Comparison of ENCODE assay signal across 22 cellular contexts in the genomic region with DNA sequence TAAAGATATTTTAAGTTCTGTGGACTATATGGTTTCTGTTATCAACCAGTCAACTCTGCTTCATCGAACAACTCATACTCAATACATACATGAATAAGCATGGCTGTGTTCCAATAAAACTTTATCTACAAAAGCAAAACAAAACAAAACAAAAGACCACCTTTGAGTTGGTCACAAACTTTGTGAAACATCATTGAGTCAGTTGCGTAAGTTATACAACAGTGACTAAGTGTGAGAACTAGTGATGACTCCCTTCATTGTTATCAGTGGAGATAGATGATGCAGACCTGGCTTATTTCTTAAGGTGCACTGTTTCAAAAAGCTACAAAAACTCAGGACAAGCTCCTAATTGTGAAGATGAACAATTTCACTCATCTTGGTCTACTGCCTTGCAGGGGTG. TPM values are rescaled to one million over a fixed set of nuclear protein-coding genes. Genes with fewer than 3 reads are reported as not detected.
"Had no signal": no experiment of that assay in that cellular context is flagged by ENCODE, and none has a peak within 500 bp of the region (broad histone marks: within the 10 kb centered on the region; RNA-seq: fewer than 3 reads in every experiment).

No MANE protein-coding gene starts in this region.

- FAIRE-seq: small intestine had no signal

- H3K27me3 ChIP-seq: right atrium auricular region, vagina had no signal

- H3K4me3 ChIP-seq: hepatocyte, right atrium auricular region, tibial nerve, vagina had no signal

- ATAC-seq: activated CD8-positive, alpha-beta T cell treated with anti-CD3 and anti-CD28 coated beads, Interleukin-2, amount 10 ng/mL, durations not matched to agents 7 days and 5 days; effector memory CD8-positive, alpha-beta T cell; natural killer cell treated with Interleukin-12 subunit alpha and Interleukin-12 subunit beta and Interleukin-15 and Interleukin-18, amount 100 ng/mL, for 72 hours; WTC11 had no signal

- H3K27ac ChIP-seq: hepatocyte, right atrium auricular region, tibial nerve, vagina had no signal

- H2AFZ ChIP-seq: hepatocyte had no signal

- H3K4me2 ChIP-seq: hepatocyte had no signal

- H3K4me1 ChIP-seq: right atrium auricular region, vagina had no signal

- H3K9me3 ChIP-seq: right atrium auricular region, vagina had no signal

- DNase-seq: activated CD4-positive, alpha-beta T cell treated with anti-CD3 and anti-CD28 coated beads for 48 hours; activated CD8-positive, alpha-beta memory T cell treated with anti-CD3 and anti-CD28 coated beads, Interleukin-2, amount 50 U/mL, for 48 hours; activated CD8-positive, alpha-beta T cell treated with anti-CD3 and anti-CD28 coated beads, Interleukin-2, amount 10 ng/mL, durations not matched to agents 7 days and 5 days; activated gamma-delta T cell treated with Interleukin-2 at 50 U/mL for 16 hours; activated T-cell treated with anti-CD3 and anti-CD28 coated beads, Interleukin-2, amount 50 U/mL, for 72 hours; cerebellar nuclear complex; effector memory CD8-positive, alpha-beta T cell; erythroblast; posterior cingulate gyrus; small intestine; stimulated activated CD4-positive, alpha-beta T cell treated with anti-CD3 and anti-CD28 coated beads, Interleukin-4, amount 100 ng/mL, for 24 hours; stimulated activated naive CD4-positive, alpha-beta T cell; substantia nigra had no signal

- H3K36me3 ChIP-seq: right atrium auricular region, tibial nerve, vagina had no signal

RNA-seq across cellular contexts. Expression of gene KLK4, which starts 14.5 kb away (rescaled TPM):
- total RNA-seq: activated CD8-positive, alpha-beta T cell treated with anti-CD3 and anti-CD28 coated beads, Interleukin-2, amount 10 ng/mL, durations not matched to agents 7 days and 5 days; activated T-cell treated with anti-CD3 and anti-CD28 coated beads, Interleukin-2, amount 50 U/mL, for 72 hours; glomerular endothelial cell; hepatocyte; kidney epithelial cell; mesenteric fat pad; natural killer cell treated with Interleukin-12 subunit alpha and Interleukin-12 subunit beta and Interleukin-15 and Interleukin-18, amount 100 ng/mL, for 72 hours; right atrium auricular region; vagina had no signal
- polyA plus RNA-seq: small intestine had no signal

RNA-seq across cellular contexts. Expression of gene KLK5, which starts 27.1 kb away (rescaled TPM):
- total RNA-seq: activated CD8-positive, alpha-beta T cell treated with anti-CD3 and anti-CD28 coated beads, Interleukin-2, amount 10 ng/mL, durations not matched to agents 7 days and 5 days; activated T-cell treated with anti-CD3 and anti-CD28 coated beads, Interleukin-2, amount 50 U/mL, for 72 hours; glomerular endothelial cell; hepatocyte; mesenteric fat pad; natural killer cell treated with Interleukin-12 subunit alpha and Interleukin-12 subunit beta and Interleukin-15 and Interleukin-18, amount 100 ng/mL, for 72 hours; tibial nerve had no signal

RNA-seq across cellular contexts. Expression of gene KLK6, which starts 43.7 kb away (rescaled TPM):
- total RNA-seq: activated CD8-positive, alpha-beta T cell treated with anti-CD3 and anti-CD28 coated beads, Interleukin-2, amount 10 ng/mL, durations not matched to agents 7 days and 5 days; activated T-cell treated with anti-CD3 and anti-CD28 coated beads, Interleukin-2, amount 50 U/mL, for 72 hours; glomerular endothelial cell; mesenteric fat pad; natural killer cell treated with Interleukin-12 subunit alpha and Interleukin-12 subunit beta and Interleukin-15 and Interleukin-18, amount 100 ng/mL, for 72 hours; right atrium auricular region had no signal

RNA-seq across cellular contexts. Expression of gene KLK2, which starts 52.5 kb away (rescaled TPM):
- total RNA-seq: activated CD8-positive, alpha-beta T cell treated with anti-CD3 and anti-CD28 coated beads, Interleukin-2, amount 10 ng/mL, durations not matched to agents 7 days and 5 days; glomerular endothelial cell; hepatocyte; kidney epithelial cell; mesenteric fat pad; natural killer cell treated with Interleukin-12 subunit alpha and Interleukin-12 subunit beta and Interleukin-15 and Interleukin-18, amount 100 ng/mL, for 72 hours; right atrium auricular region; tibial nerve; vagina; WTC11 had no signal
- polyA plus RNA-seq: hepatocyte had no signal

RNA-seq across cellular contexts. Expression of gene KLK7, which starts 58.0 kb away (rescaled TPM):
- total RNA-seq: activated CD8-positive, alpha-beta T cell treated with anti-CD3 and anti-CD28 coated beads, Interleukin-2, amount 10 ng/mL, durations not matched to agents 7 days and 5 days; activated T-cell treated with anti-CD3 and anti-CD28 coated beads, Interleukin-2, amount 50 U/mL, for 72 hours; glomerular endothelial cell; mesenteric fat pad; natural killer cell treated with Interleukin-12 subunit alpha and Interleukin-12 subunit beta and Interleukin-15 and Interleukin-18, amount 100 ng/mL, for 72 hours had no signal
